ENCODE assay signal across 8 cellular contexts in the genomic region with DNA sequence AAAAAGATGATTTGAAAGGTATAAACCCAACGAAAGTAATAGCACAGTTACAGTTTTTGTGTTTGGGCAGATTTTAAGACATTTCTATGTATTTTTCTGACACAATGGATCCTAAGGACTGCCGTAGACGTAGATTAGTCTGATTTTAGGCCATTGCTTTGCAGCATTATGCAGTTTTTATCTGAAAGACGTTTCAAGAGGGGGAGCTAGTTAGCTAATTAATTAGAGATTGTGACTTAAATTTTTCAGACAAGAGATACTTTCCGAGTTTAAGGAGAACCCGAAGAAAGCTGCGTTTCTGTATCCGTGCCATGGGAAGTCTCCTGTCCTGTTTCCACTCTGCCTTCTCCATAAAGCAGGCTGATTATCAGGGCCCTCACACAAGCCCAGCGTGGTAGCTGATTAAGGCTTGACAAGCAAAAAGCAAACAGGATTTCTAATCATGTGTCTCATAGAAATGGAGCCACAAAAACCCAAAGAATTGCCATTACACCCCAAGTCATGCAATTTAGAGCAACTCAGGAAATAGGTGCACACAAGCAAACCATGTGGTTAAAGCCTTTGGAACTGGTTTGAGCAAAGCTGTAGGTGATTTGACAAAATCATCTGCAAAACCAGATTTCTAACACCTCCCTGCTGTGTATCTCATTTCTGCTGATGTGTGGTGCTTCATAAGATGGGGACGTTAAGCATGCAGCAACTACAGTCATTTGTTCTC.
DNase-seq lines count a peak whose midpoint lies in the region; ATAC-seq and TF ChIP-seq lines count a peak whose summit lies in the region.

No MANE protein-coding gene starts in this region.

- 0 out of 2 replicates have a peak, but pooled peaks have one; percentile 2 for TF ChIP-seq CTCF in GM12874 (IDR thresholded peaks at IDR 0.05; ENCODE audit: insufficient read depth, low read depth, low read length)

- ATAC-seq in left lobe of liver (peak; percentile 78), esophagus mucosa (no peak), GM18870 (IDR thresholded peaks at IDR 0.05; ENCODE audit: unreplicated experiment) (no peak)

- H3K9me3 Mint-ChIP-seq in activated T-helper 1 cell treated with anti-CD3 and anti-CD28 coated beads, Interleukin-12 subunit alpha, Interleukin-12 subunit beta, Interleukin-2, Interleukin-4 antibody, amounts not matched to agents 30 ng/mL and 10 ng/mL and 1 ng/mL, durations not matched to agents 14 hours and 24 hours and 36 hours, result peaks cover 3% of the 10 kb centered on the region

- H3K4me3 Mint-ChIP-seq in activated T-helper 1 cell treated with anti-CD3 and anti-CD28 coated beads, Interleukin-12 subunit alpha, Interleukin-12 subunit beta, Interleukin-2, Interleukin-4 antibody, amounts not matched to agents 30 ng/mL and 10 ng/mL and 1 ng/mL, durations not matched to agents 14 hours and 24 hours and 36 hours, result peak overlapping the region; percentile 87

- H3K4me1 Mint-ChIP-seq in activated T-helper 1 cell treated with anti-CD3 and anti-CD28 coated beads, Interleukin-12 subunit alpha, Interleukin-12 subunit beta, Interleukin-2, Interleukin-4 antibody, amounts not matched to agents 30 ng/mL and 10 ng/mL and 1 ng/mL, durations not matched to agents 14 hours and 24 hours and 36 hours (ENCODE audit: low read depth), result peaks cover 73% of the 10 kb centered on the region

- peak; percentile 11 for DNase-seq in AG08395 (ENCODE audit: low spot score)
- peak; percentile 64 for DNase-seq in activated T-helper 1 cell treated with anti-CD3 and anti-CD28 coated beads, Interleukin-12 subunit alpha, Interleukin-12 subunit beta, Interleukin-2, Interleukin-4 antibody, amounts not matched to agents 30 ng/mL and 10 ng/mL and 1 ng/mL, durations not matched to agents 14 hours and 24 hours and 36 hours (ENCODE audit: low spot score)
- no peak for DNase-seq in left lobe of liver (ENCODE audit: low spot score)
- no peak for DNase-seq in KG1 (lab: John Stamatoyannopoulos, UW)
- DNase-seq in HK-2 (ENCODE audit: unreplicated experiment), result no peak

- no peaks in the 10 kb centered on the region for H3K27me3 Mint-ChIP-seq in activated T-helper 1 cell treated with anti-CD3 and anti-CD28 coated beads, Interleukin-12 subunit alpha, Interleukin-12 subunit beta, Interleukin-2, Interleukin-4 antibody, amounts not matched to agents 30 ng/mL and 10 ng/mL and 1 ng/mL, durations not matched to agents 14 hours and 24 hours and 36 hours (ENCODE audit: insufficient read depth)

- H3K36me3 Mint-ChIP-seq in activated T-helper 1 cell treated with anti-CD3 and anti-CD28 coated beads, Interleukin-12 subunit alpha, Interleukin-12 subunit beta, Interleukin-2, Interleukin-4 antibody, amounts not matched to agents 30 ng/mL and 10 ng/mL and 1 ng/mL, durations not matched to agents 14 hours and 24 hours and 36 hours (ENCODE audit: low read depth), result peaks cover 38% of the 10 kb centered on the region

- H3K27ac Mint-ChIP-seq in activated T-helper 1 cell treated with anti-CD3 and anti-CD28 coated beads, Interleukin-12 subunit alpha, Interleukin-12 subunit beta, Interleukin-2, Interleukin-4 antibody, amounts not matched to agents 30 ng/mL and 10 ng/mL and 1 ng/mL, durations not matched to agents 14 hours and 24 hours and 36 hours, result peak overlapping the region; percentile 95

- intact Hi-C loops in activated T-helper 1 cell treated with anti-CD3 and anti-CD28 coated beads, Interleukin-12 subunit alpha, Interleukin-12 subunit beta, Interleukin-2, Interleukin-4 antibody, amounts not matched to agents 30 ng/mL and 10 ng/mL and 1 ng/mL, durations not matched to agents 14 hours and 24 hours and 36 hours (cut with micrococcal nuclease), result loop anchor here (1.0 to 5.0 kb wide), 15 partner anchors 31 to 960 kb away; no protein-coding TSS in a partner anchor

Comparison
In these comparisons a context has a peak if more than half of its experiments do, and no peak if none do; other contexts are left out.
1. DNase-seq: peak in AG08395 (single experiment) and activated T-helper 1 cell treated with anti-CD3 and anti-CD28 coated beads, Interleukin-12 subunit alpha, Interleukin-12 subunit beta, Interleukin-2, Interleukin-4 antibody, amounts not matched to agents 30 ng/mL and 10 ng/mL and 1 ng/mL, durations not matched to agents 14 hours and 24 hours and 36 hours (single experiment); none in left lobe of liver (single experiment), KG1 (single experiment) and HK-2 (single experiment).